Comparison of ENCODE assay signal across 11 cellular contexts in the genomic region with DNA sequence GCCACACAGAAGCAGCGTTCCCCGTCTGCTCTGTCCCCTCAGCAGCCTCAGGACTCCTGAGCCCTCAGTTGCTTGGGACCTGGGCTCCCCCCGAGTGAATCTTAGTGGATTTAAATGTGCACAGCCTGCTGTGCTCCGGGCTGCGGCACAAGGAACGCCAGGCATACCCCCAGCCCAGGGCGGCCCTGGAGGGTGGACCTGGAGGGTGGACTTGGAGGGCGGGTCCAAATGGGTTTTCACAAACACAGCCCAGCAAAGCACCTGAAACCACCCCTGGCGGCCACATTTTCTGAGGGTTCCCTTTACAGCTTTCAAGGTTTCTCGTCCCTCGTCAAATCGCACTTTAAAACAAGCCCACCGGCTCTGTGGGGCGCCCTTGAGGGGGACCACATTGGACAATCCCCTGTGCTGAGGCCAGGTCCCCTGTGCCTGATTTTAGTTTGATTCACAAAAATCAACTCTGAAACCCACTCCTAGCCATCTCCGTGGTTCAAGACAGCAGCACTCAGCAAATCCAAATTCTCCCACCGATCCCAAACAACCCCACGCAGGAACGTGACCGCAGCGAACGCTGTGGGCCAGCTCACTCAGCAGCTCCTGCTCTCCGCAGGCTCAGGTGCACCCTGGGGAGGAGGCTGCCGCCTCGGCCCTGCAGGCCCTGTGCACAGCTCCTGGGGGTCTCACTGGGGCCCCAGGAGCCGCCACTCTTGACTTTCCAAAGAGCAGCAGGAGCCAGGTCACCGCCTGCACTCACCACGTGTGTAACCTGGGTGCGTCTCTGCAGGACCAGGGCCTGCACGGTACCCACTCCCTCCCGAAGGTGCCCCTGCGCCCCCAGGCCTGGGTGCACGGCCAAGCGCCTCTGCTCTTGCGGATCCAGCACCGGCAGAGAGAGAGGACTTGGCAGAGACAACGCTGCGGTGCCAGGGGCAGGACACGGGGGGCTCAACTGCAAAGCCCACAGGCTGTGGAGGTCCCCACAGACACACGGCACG. TPM values are rescaled to one million over a fixed set of nuclear protein-coding genes. Genes with fewer than 3 reads are reported as not detected.
"Had no signal": no experiment of that assay in that cellular context is flagged by ENCODE, and none has a peak within 500 bp of the region (broad histone marks: within the 10 kb centered on the region; RNA-seq: fewer than 3 reads in every experiment).

No MANE protein-coding gene starts in this region.

- H3K9me3 Mint-ChIP-seq: IgD-negative memory B cell had no signal

- H3K27me3 Mint-ChIP-seq: IgD-negative memory B cell had no signal

- H3K4me3 Mint-ChIP-seq: HFFc6, IgD-negative memory B cell had no signal

- H2AFZ ChIP-seq: GM23248 had no signal

- ATAC-seq: HCT116, HepG2 had no signal

- DNase-seq: GM23248, H7, HFFc6, KG1 had no signal

- H3K4me1 ChIP-seq: HAP-1 had no signal

- FAIRE-seq: HepG2 had no signal

- H3K27ac ChIP-seq: GM23248, HL-60 had no signal

- H3K9me3 ChIP-seq: HAP-1 had no signal

- H3K27ac Mint-ChIP-seq: HFFc6 had no signal

- H3K9ac ChIP-seq: GM23248 had no signal

- H3K4me3 ChIP-seq: GM23248, HAP-1 had no signal

RNA-seq across cellular contexts. Expression of a gene that starts 29.1 kb away (rescaled TPM):
- total RNA-seq: GM23248 had no signal
- polyA plus RNA-seq: GM23248, IgD-negative memory B cell had no signal

RNA-seq across cellular contexts. Expression of a gene that starts 40.6 kb away (rescaled TPM):
- total RNA-seq: GM23248, H4, H7, HepG2, HFFc6, HT1080 had no signal
- polyA plus RNA-seq: GM23248, HepG2, IgD-negative memory B cell had no signal
